In genomic region chr16:64153718-64154117, GRCh38 we compare ENCODE assay signal across 22 cellular contexts.
DNase-seq lines count a peak whose midpoint lies in the region; ATAC-seq and TF ChIP-seq lines count a peak whose summit lies in the region.
"Had no signal": no experiment of that assay in that cellular context is flagged by ENCODE, and none has a peak within 500 bp of the region (broad histone marks: within the 10 kb centered on the region; RNA-seq: fewer than 3 reads in every experiment).

No MANE protein-coding gene starts in this region.

- H3K36me3 ChIP-seq in BJ (ENCODE audit: control insufficient read depth, insufficient read depth, low read length) (no peaks in the 10 kb centered on the region), IMR-90 (ENCODE audit: control insufficient read depth, insufficient read depth, low read length) (no peaks in the 10 kb centered on the region), brain microvascular endothelial cell (replicated peaks) (no peaks in the 10 kb centered on the region)
- H3K36me3 ChIP-seq: right atrium auricular region, SJSA1 had no signal

- no peak overlapping the region for H4K8ac ChIP-seq in IMR-90 (ENCODE audit: low read depth in 2 of 2, low read length in 2 of 2)

- H2AK9ac ChIP-seq in IMR-90 (replicated peaks; ENCODE audit: low read depth, low read length, poor library complexity): no peak overlapping the region

- H3K9me1 ChIP-seq in IMR-90 (ENCODE audit: insufficient read depth, low read length): no peaks in the 10 kb centered on the region

- no peak for TF ChIP-seq POLR2A in IMR-90 (IDR thresholded peaks at IDR 0.05; ENCODE audit: low read depth, low read length)

- intact Hi-C loops in IMR-90 (cut with micrococcal nuclease): no loop called here

- H2AK5ac ChIP-seq in IMR-90 (ENCODE audit: low read depth, low read length): no peak overlapping the region

- H3K4me1 ChIP-seq in IMR-90 (ENCODE audit: control insufficient read depth, insufficient read depth, low read length): no peaks in the 10 kb centered on the region
- H3K4me1 ChIP-seq: right atrium auricular region, SJSA1 had no signal

- no peak overlapping the region for H2BK120ac ChIP-seq in IMR-90 (ENCODE audit: low read depth, low read length)

- H4K91ac ChIP-seq in IMR-90 (ENCODE audit: insufficient read depth, low read depth, low read length): no peak overlapping the region

- dilution Hi-C loops in IMR-90 (cut with HindIII; ENCODE audit: low sequenced_read_pairs, unreplicated experiment): no loop called here

- no peak overlapping the region for H3K4me2 ChIP-seq in IMR-90 (ENCODE audit: low read depth, low read length)

- no peak overlapping the region for H2BK20ac ChIP-seq in IMR-90 (ENCODE audit: low read depth, low read length)

- no peak overlapping the region for H2AFZ ChIP-seq in IMR-90 (replicated peaks; ENCODE audit: low read length, poor library complexity)

- H3K4me3 ChIP-seq in BJ (ENCODE audit: low read depth, low read length): no peak overlapping the region
- no peak overlapping the region for H3K4me3 ChIP-seq in IMR-90 (ENCODE audit: insufficient read depth, low read depth, low read length)
- H3K4me3 ChIP-seq in brain microvascular endothelial cell (ENCODE audit: low read depth, low read length): no peak overlapping the region
- H3K4me3 ChIP-seq: dorsolateral prefrontal cortex, right atrium auricular region, SJSA1 had no signal

- H3K9ac ChIP-seq in IMR-90 (ENCODE audit: low read depth, low read length): no peak overlapping the region

- no peaks in the 10 kb centered on the region for H3K79me1 ChIP-seq in IMR-90 (ENCODE audit: low read depth in 1 of 2, low read length in 2 of 2)

- no peak overlapping the region for H3K4ac ChIP-seq in IMR-90 (ENCODE audit: low read depth, low read length)

- H4K20me1 ChIP-seq in IMR-90 (ENCODE audit: insufficient read depth, low read length): no peaks in the 10 kb centered on the region

- H3K27me3 ChIP-seq in BJ (ENCODE audit: control insufficient read depth, insufficient read depth, low read length): no peaks in the 10 kb centered on the region
- no peaks in the 10 kb centered on the region for H3K27me3 ChIP-seq in IMR-90 (ENCODE audit: control insufficient read depth, insufficient read depth, low read length)
- no peaks in the 10 kb centered on the region for H3K27me3 ChIP-seq in brain microvascular endothelial cell (replicated peaks)
- H3K27me3 ChIP-seq: dorsolateral prefrontal cortex, right atrium auricular region had no signal

- TF ChIP-seq RAD21 in IMR-90 (IDR thresholded peaks at IDR 0.05; ENCODE audit: low read length): no peak

- H3K27ac ChIP-seq in IMR-90 (ENCODE audit: insufficient read depth, low read length) (no peak overlapping the region), brain microvascular endothelial cell (no peak overlapping the region), caudate nucleus (ENCODE audit: low read depth, low read length) (no peak overlapping the region)
- H3K27ac ChIP-seq: dorsolateral prefrontal cortex, right atrium auricular region, SJSA1 had no signal

- peak; percentile 23 for DNase-seq in BJ (ENCODE audit: low read depth)
- peak; percentile 22 for DNase-seq in IMR-90
- DNase-seq in brain microvascular endothelial cell: peak; percentile 18
- DNase-seq in kidney tubule cell (ENCODE audit: low spot score): peak; percentile 47
- no peak for DNase-seq in caudate nucleus (lab: John Stamatoyannopoulos, UW)
- DNase-seq: activated CD4-positive, alpha-beta T cell treated with anti-CD3 and anti-CD28 coated beads, Interleukin-2, amount 50 U/mL, for 1 hour; activated naive CD4-positive, alpha-beta T cell treated with anti-CD3 and anti-CD28 coated beads, Interleukin-2, amount 50 U/mL, for 16 hours; activated T-cell treated with anti-CD3 and anti-CD28 coated beads for 4 hours; CD8-positive, alpha-beta T cell; DMS79; dorsolateral prefrontal cortex; hippocampal formation; left cardiac atrium; NCI-H2029 treated with DMSO at 0.1 percent for 48 hours; NCI-H446 treated with DMSO at 0.1 percent for 48 hours; nucleus accumbens; stimulated activated naive CD8-positive, alpha-beta T cell treated with anti-CD3 and anti-CD28 coated beads, Interleukin-15, amount 100 ng/mL, for 72 hours had no signal

- H3K23ac ChIP-seq in IMR-90 (ENCODE audit: low read depth, low read length): no peak overlapping the region

- CTCF ChIA-PET in BJ (lab: Yijun Ruan, JAX): no interaction called here
- CTCF ChIA-PET in IMR-90 (lab: Yijun Ruan, JAX): interaction anchor here (1.1 kb wide), 1 partner anchor 9 kb away, joined by 3 read pairs; no protein-coding TSS in a partner anchor

- H2BK5ac ChIP-seq in IMR-90 (ENCODE audit: low read depth, low read length, poor library complexity, severe bottlenecking): no peak overlapping the region

- H3K56ac ChIP-seq in IMR-90 (ENCODE audit: extremely low read depth, insufficient read depth, low read length): no peak overlapping the region

- ATAC-seq in IMR-90 (ENCODE audit: low read depth): no peak
- no peak for ATAC-seq in HG03039 (IDR thresholded peaks at IDR 0.05; ENCODE audit: unreplicated experiment)
- no peak for ATAC-seq in HG03469 (IDR thresholded peaks at IDR 0.05; ENCODE audit: unreplicated experiment)
- ATAC-seq in HG03354 (IDR thresholded peaks at IDR 0.05; ENCODE audit: poor library complexity, severe bottlenecking, unreplicated experiment): no peak
- ATAC-seq: CD8-positive, alpha-beta T cell; left cardiac atrium; stimulated activated naive CD8-positive, alpha-beta T cell treated with anti-CD3 and anti-CD28 coated beads, Interleukin-15, amount 100 ng/mL, for 72 hours had no signal

- WGBS in IMR-90 (ENCODE audit: extremely low coverage in 2 of 2, insufficient read length in 1 of 2), 2 experiments: no CpG with 5 or more reads among the region's 3 CpGs

- no peaks in the 10 kb centered on the region for H3K9me3 ChIP-seq in IMR-90 (ENCODE audit: control insufficient read depth, insufficient read depth, low read length)
- H3K9me3 ChIP-seq: right atrium auricular region, SJSA1 had no signal

- BruUV-seq in IMR-90 (replicated peaks; lab: Mats Ljungman, UMichigan): no TSS peak

- no peak overlapping the region for H2BK15ac ChIP-seq in IMR-90 (ENCODE audit: low read depth, low read length)

- H3K18ac ChIP-seq in IMR-90 (ENCODE audit: low read depth, low read length): no peak overlapping the region

- POLR2A ChIA-PET in BJ (lab: Charles Lee) (interaction anchor here (0.6 kb wide), 1 partner anchor 78 kb away, joined by 8 read pairs; no protein-coding TSS in a partner anchor), IMR-90 (lab: Charles Lee; ENCODE audit: unreplicated experiment) (no interaction called here)

- H3K14ac ChIP-seq in IMR-90 (replicated peaks; ENCODE audit: low read depth, low read length): no peak overlapping the region

- TF ChIP-seq CTCF in BJ (IDR thresholded peaks at IDR 0.05; ENCODE audit: insufficient read depth, low read depth, low read length) (no peak), IMR-90 (conservative IDR thresholded peaks at IDR 0.05; ENCODE audit: low read depth, low read length) (no peak), brain microvascular endothelial cell (IDR thresholded peaks at IDR 0.05; ENCODE audit: low read depth, low read length, missing control alignments) (no peak)

- H4K5ac ChIP-seq in IMR-90 (ENCODE audit: low read depth, low read length): no peak overlapping the region

- in situ Hi-C loops in IMR-90 (cut with MboI; ENCODE audit: low sequenced_read_pairs) (no loop called here), brain microvascular endothelial cell (cut with HindIII; ENCODE audit: low pct_ligation_motif_present, low sequenced_read_pairs) (no loop called here)

TF ChIP-seq in IMR-90, 13 proteins besides CTCF, POLR2A, EP300 and RAD21:
- TF ChIP-seq ELK1 (IDR thresholded peaks at IDR 0.05; ENCODE audit: borderline replicate concordance, low read depth, low read length) (no peak), FOS (IDR thresholded peaks at IDR 0.05; ENCODE audit: low read depth, low read length) (no peak), MXI1 (IDR thresholded peaks at IDR 0.05; ENCODE audit: borderline replicate concordance, low read depth, low read length) (no peak), CEBPB (IDR thresholded peaks at IDR 0.05; ENCODE audit: low read depth, low read length) (no peak), RFX5 (IDR thresholded peaks at IDR 0.05; ENCODE audit: low read depth, low read length) (no peak), RCOR1 (IDR thresholded peaks at IDR 0.05; ENCODE audit: insufficient replicate concordance, low read length) (no peak), BHLHE40 (IDR thresholded peaks at IDR 0.05; ENCODE audit: low read depth, low read length) (no peak), NFE2L2 (IDR thresholded peaks at IDR 0.05; ENCODE audit: low read depth, low read length) (no peak)

Comparison
In these comparisons a context has a peak if more than half of its experiments do, and no peak if none do; other contexts are left out.
1. DNase-seq: peak in BJ (single experiment), IMR-90 (single experiment), brain microvascular endothelial cell (single experiment) and kidney tubule cell (single experiment); none in caudate nucleus (0 of 61).